In the genomic region with DNA sequence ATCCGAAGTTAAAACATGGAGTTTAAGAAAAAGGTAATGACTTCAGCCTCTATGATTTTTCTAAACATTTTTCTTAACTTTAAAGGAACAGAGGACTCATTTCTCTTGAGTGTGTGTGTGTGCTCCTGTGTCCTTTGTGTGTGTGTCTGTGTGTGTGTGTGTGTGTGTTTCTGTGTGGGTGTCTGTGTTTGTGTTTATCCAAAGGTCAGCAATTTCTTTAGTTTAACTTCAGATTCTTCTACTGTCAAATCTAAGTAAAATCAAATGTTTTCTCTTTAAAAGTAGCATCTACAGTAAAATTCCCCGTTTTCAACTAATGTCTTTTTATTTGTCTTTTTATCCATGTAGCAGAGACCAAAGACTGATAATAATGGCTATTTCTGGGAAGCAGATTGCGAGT, we compare ENCODE assay signal across 1 cellular context.
TF ChIP-seq lines count a peak whose summit lies in the region.

No MANE protein-coding gene starts in this region.

TF ChIP-seq in H1, 55 proteins besides CTCF, POLR2A, EP300 and RAD21:
- TF ChIP-seq KDM1A (IDR thresholded peaks at IDR 0.05; ENCODE audit: borderline replicate concordance, low read length), result no peak
- TF ChIP-seq CTBP2 (IDR thresholded peaks at IDR 0.05; ENCODE audit: borderline replicate concordance, insufficient read depth, insufficient read length, low read length), result no peak
- TF ChIP-seq, protein P1, sequence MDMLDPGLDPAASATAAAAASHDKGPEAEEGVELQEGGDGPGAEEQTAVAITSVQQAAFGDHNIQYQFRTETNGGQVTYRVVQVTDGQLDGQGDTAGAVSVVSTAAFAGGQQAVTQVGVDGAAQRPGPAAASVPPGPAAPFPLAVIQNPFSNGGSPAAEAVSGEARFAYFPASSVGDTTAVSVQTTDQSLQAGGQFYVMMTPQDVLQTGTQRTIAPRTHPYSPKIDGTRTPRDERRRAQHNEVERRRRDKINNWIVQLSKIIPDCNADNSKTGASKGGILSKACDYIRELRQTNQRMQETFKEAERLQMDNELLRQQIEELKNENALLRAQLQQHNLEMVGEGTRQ (IDR thresholded peaks at IDR 0.05; ENCODE audit: low read length), result no peak
- no peak for TF ChIP-seq RXRA (IDR thresholded peaks at IDR 0.05; ENCODE audit: insufficient read depth, low read depth, low read length)
- TF ChIP-seq NANOG (IDR thresholded peaks at IDR 0.05; ENCODE audit: insufficient read depth, low read depth, low read length, poor library complexity, severe bottlenecking), result no peak
- no peak for TF ChIP-seq JUND (IDR thresholded peaks at IDR 0.05; ENCODE audit: low read length)
- no peak for TF ChIP-seq BACH1 (IDR thresholded peaks at IDR 0.05; ENCODE audit: low read length)
- TF ChIP-seq ZNF274 (IDR thresholded peaks at IDR 0.05; ENCODE audit: borderline replicate concordance, extremely low read depth, low read length), result no peak
- no peak for TF ChIP-seq POU5F1 (IDR thresholded peaks at IDR 0.05; ENCODE audit: low read depth, low read length)
- no peak for TF ChIP-seq FOSL1 (IDR thresholded peaks at IDR 0.05; ENCODE audit: insufficient read depth, low read depth, low read length)
- no peak for TF ChIP-seq HDAC6 (IDR thresholded peaks at IDR 0.05; ENCODE audit: low read depth, low read length)
- TF ChIP-seq, protein P2, sequence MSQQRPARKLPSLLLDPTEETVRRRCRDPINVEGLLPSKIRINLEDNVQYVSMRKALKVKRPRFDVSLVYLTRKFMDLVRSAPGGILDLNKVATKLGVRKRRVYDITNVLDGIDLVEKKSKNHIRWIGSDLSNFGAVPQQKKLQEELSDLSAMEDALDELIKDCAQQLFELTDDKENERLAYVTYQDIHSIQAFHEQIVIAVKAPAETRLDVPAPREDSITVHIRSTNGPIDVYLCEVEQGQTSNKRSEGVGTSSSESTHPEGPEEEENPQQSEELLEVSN (IDR thresholded peaks at IDR 0.05), result no peak
- TF ChIP-seq BRCA1 (IDR thresholded peaks at IDR 0.05; ENCODE audit: low read depth, low read length), result no peak
- TF ChIP-seq CEBPB (IDR thresholded peaks at IDR 0.05; ENCODE audit: low read depth, low read length), result no peak
- no peak for TF ChIP-seq CHD2 (IDR thresholded peaks at IDR 0.05; ENCODE audit: low read length)
- TF ChIP-seq KDM5A (IDR thresholded peaks at IDR 0.05; ENCODE audit: low read length), result no peak
- no peak for TF ChIP-seq CREB1 (IDR thresholded peaks at IDR 0.05)
- TF ChIP-seq TEAD4 (IDR thresholded peaks at IDR 0.05; ENCODE audit: low read depth, low read length), result no peak
